In genomic region chr12:53974084-53975018, GRCh38 we compare ENCODE assay signal across 8 cellular contexts. TPM values are rescaled to one million over a fixed set of nuclear protein-coding genes. Genes with fewer than 3 reads are reported as not detected.
DNase-seq lines count a peak whose midpoint lies in the region; ATAC-seq and TF ChIP-seq lines count a peak whose summit lies in the region.

HOTAIR (minus strand) TSS chr12:53974954.

- no TSS peak for BruUV-seq in A673 (replicated peaks; lab: Mats Ljungman, UMichigan)

- no peaks in the 10 kb centered on the region for H3K36me3 Mint-ChIP-seq in immature natural killer cell
- H3K36me3 Mint-ChIP-seq in type B pancreatic cell = no peaks in the 10 kb centered on the region

- DNase-seq in A673 (ENCODE audit: low spot score) (peak; percentile 83), GM10266 (ENCODE audit: extremely low spot score) (peak; percentile 58), SK-MEL-5 (ENCODE audit: low read depth, low spot score) (peak; percentile 19), immature natural killer cell (peak in 2 of 3 donors; percentile 39 to 43), type B pancreatic cell (ENCODE audit: extremely low spot score, unreplicated experiment) (no peak), dorsolateral prefrontal cortex (no peak)

- H3K9me3 Mint-ChIP-seq in immature natural killer cell (peaks cover 0 to 11% (median 0%) of the 10 kb centered on the region in 6 donors), type B pancreatic cell (no peaks in the 10 kb centered on the region)

- peaks cover 6% of the 10 kb centered on the region for H3K9me3 ChIP-seq in A673 (ENCODE audit: low read depth, low read length, poor library complexity, severe bottlenecking)

- peaks cover 24 to 43% of the 10 kb centered on the region in 2 donors for H3K4me1 Mint-ChIP-seq in immature natural killer cell
- H3K4me1 Mint-ChIP-seq in type B pancreatic cell (ENCODE audit: unreplicated experiment) = peaks cover 3% of the 10 kb centered on the region

- H3K4me3 ChIP-seq in A673 (ENCODE audit: low read depth, low read length, poor library complexity, severe bottlenecking) (peak within 1 kb of the TSS; percentile 88), dorsolateral prefrontal cortex (peak within 1 kb of the TSS in 19 of 59 donors; percentile 2 to 39 (median 23))

- no peaks in the 10 kb centered on the region for H3K36me3 ChIP-seq in A673 (ENCODE audit: insufficient read depth, low read length, poor library complexity, severe bottlenecking)

- ATAC-seq in GM18517 (IDR thresholded peaks at IDR 0.05; ENCODE audit: unreplicated experiment) (no peak), GM21619 (IDR thresholded peaks at IDR 0.05; ENCODE audit: unreplicated experiment) (no peak)

- TF ChIP-seq CTCF in A673 (conservative IDR thresholded peaks at IDR 0.05; ENCODE audit: low read depth, low read length) = no peak
- no peak for TF ChIP-seq CTCF in GM10266 (IDR thresholded peaks at IDR 0.05; ENCODE audit: control insufficient read depth, insufficient read depth, low read depth, missing control alignments)
- no peak for TF ChIP-seq CTCF in type B pancreatic cell (conservative IDR thresholded peaks at IDR 0.05)
- no peak for TF ChIP-seq CTCF in dorsolateral prefrontal cortex (IDR thresholded peaks at IDR 0.05 in 54 of 56, conservative IDR thresholded peaks at IDR 0.05 in 2 of 56; ENCODE audit: low read depth in 1 of 56, partially characterized antibody in 56 of 56)

- in situ Hi-C loops in SK-MEL-5 (cut with HindIII; ENCODE audit: low pct_unique_long_range_greater_than_20kb, low sequenced_read_pairs) = no loop called here

- CTCF ChIA-PET in A673 (lab: Charles Lee) = no interaction called here

- H3K27ac Mint-ChIP-seq in immature natural killer cell (peak within 1 kb of the TSS in 2 of 6 donors; percentile 11 to 51), type B pancreatic cell (no peak within 1 kb of the TSS)

- POLR2A ChIA-PET in A673 (lab: Charles Lee; ENCODE audit: low non-redundant PET) = interaction anchor here (0.5 kb wide), 1 partner anchor 20 kb away, joined by 3 read pairs; no protein-coding TSS in a partner anchor

- H3K27me3 Mint-ChIP-seq in immature natural killer cell (ENCODE audit: low read depth in 3 of 3) (peaks cover 75 to 79% (median 76%) of the 10 kb centered on the region in 3 donors), type B pancreatic cell (peaks cover 96% of the 10 kb centered on the region)

- H3K27ac ChIP-seq in A673 (ENCODE audit: low read depth, low read length, poor library complexity, severe bottlenecking) (peak within 1 kb of the TSS; percentile 91), dorsolateral prefrontal cortex (no peak within 1 kb of the TSS)

- H3K4me3 Mint-ChIP-seq in immature natural killer cell (peak within 1 kb of the TSS; percentile 63 to 85 (median 80)), type B pancreatic cell (peak within 1 kb of the TSS; percentile 80)

- intact Hi-C loops in A673 (cut with micrococcal nuclease; ENCODE audit: unreplicated experiment) (no loop called here), dorsolateral prefrontal cortex (cut with DNase I) (no loop called here)

- H3K4me1 ChIP-seq in A673 (ENCODE audit: insufficient read depth, low read length, poor library complexity, severe bottlenecking) = peaks cover 41% of the 10 kb centered on the region

- no peaks in the 10 kb centered on the region for H3K27me3 ChIP-seq in A673 (replicated peaks; ENCODE audit: insufficient read depth, low read depth, low read length, poor library complexity)
- peaks cover 21 to 100% (median 99%) of the 10 kb centered on the region in 45 donors for H3K27me3 ChIP-seq in dorsolateral prefrontal cortex

RNA-seq across cellular contexts. Expression of gene HOTAIR, which starts in this region (rescaled TPM):
- total RNA-seq in A673 (2021) = 5.4 and 5.5 TPM in 2 replicates
- 0.08 TPM in 1 of 2 replicates, not detected in the other for total RNA-seq in SK-MEL-5 (2014; rRNA removed; shearing (Covaris generic))
- polyA plus RNA-seq in SK-MEL-5 (2015; cell fraction: cytosol; rRNA removed) = 0.24 TPM in 1 of 2 replicates, not detected in the other
- polyA plus RNA-seq in SK-MEL-5 (2015; cell fraction: nucleus; rRNA removed) = 0.30 and 1.3 TPM in 2 replicates
- not detected for polyA plus RNA-seq in immature natural killer cell
- total RNA-seq in type B pancreatic cell (ENCODE audit: low replicate concordance) = not detected in 2 replicates
- not detected for total RNA-seq in dorsolateral prefrontal cortex

Comparison
In these comparisons a context has a peak if more than half of its experiments do, and no peak if none do; other contexts are left out.
1. Peak in DNase-seq in immature natural killer cell; RNA of the gene not detected or under 1 TPM.
2. DNase-seq: peak in A673 (single experiment), GM10266 (single experiment) and SK-MEL-5 (single experiment); none in type B pancreatic cell (single experiment) and dorsolateral prefrontal cortex (0 of 10).